In the genomic region with DNA sequence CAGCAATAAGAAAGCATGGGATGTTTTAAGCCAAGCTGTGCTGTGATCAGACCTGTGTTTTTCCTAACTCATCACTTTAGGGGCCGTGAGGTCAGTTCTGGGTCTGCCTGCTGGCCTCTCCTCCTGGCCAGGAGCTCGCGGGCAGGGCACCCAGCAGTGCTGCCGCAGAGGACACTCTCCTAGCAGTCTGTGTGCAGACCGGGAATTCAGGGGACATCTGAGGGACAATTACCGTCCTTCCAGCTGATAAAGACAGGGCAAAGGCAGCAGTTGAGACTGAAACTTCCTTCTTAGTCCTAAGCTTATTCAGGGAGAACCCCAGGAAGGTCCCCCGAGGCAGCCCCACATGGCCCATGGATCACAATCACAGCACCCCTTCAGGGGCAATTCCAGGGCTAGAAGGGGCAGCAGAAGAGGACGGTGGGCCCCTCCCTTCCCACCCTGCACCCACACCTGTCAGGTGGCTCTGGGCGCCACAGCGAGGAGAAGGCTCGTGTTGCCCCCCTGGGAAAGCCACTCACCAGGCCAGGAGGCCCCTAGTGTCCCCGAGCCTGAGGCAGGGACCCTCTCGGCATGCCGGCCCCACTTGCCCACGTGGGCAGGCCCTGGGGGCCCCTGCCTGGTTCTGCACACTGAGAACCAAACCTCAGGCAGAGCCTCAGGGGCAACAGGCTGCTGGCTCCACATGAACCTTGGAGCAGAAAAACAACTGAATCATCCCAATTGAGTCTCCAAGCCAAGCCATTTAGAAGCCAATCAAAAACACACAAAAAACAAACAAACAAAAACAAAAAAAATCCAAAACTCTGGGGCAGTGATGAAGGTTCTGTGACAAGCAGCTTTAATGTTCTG, we compare ENCODE assay signal across 10 cellular contexts.
DNase-seq lines count a peak whose midpoint lies in the region; ATAC-seq and TF ChIP-seq lines count a peak whose summit lies in the region.
"Had no signal": no experiment of that assay in that cellular context is flagged by ENCODE, and none has a peak within 500 bp of the region (broad histone marks: within the 10 kb centered on the region; RNA-seq: fewer than 3 reads in every experiment).

No MANE protein-coding gene starts in this region.

- POLR2A ChIA-PET in HEK293 (lab: Yijun Ruan, JAX) = no interaction called here
- POLR2A ChIA-PET in activated naive CD8-positive, alpha-beta T cell treated with anti-CD3 and anti-CD28 coated beads, Interleukin-2, amount 10 ng/mL, durations not matched to agents 7 days and 5 days (lab: Charles Lee) = no interaction called here

- CTCF ChIA-PET in HEK293 (lab: Yijun Ruan, JAX) = no interaction called here

- H3K36me3 ChIP-seq in HEK293 (ENCODE audit: control insufficient read depth in 2 of 2, insufficient read depth in 1 of 2, low read length in 2 of 2) = peaks cover 0 to 4% of the 10 kb centered on the region in 2 experiments; a peak in 1 of 3 replicates
- peaks cover 0 to 21% (median 19%) of the 10 kb centered on the region in 4 donors for H3K36me3 ChIP-seq in stomach

- no peak for TF ChIP-seq CTCF in HEK293 (tag by site-specific recombination; IDR thresholded peaks at IDR 0.05)
- no peak for TF ChIP-seq CTCF in foreskin fibroblast (IDR thresholded peaks at IDR 0.05; ENCODE audit: low read depth, low read length)
- no peak for TF ChIP-seq CTCF in stomach (IDR thresholded peaks at IDR 0.05)
- no peak for TF ChIP-seq CTCF in GM20000 (IDR thresholded peaks at IDR 0.05; ENCODE audit: extremely low read depth, missing control alignments)
- TF ChIP-seq CTCF in nephron progenitor cell (IDR thresholded peaks at IDR 0.05) = no peak

- H3K27me3 Mint-ChIP-seq in activated naive CD8-positive, alpha-beta T cell treated with anti-CD3 and anti-CD28 coated beads, Interleukin-2, amount 10 ng/mL, durations not matched to agents 7 days and 5 days = no peaks in the 10 kb centered on the region
- H3K27me3 Mint-ChIP-seq in nephron progenitor cell (ENCODE audit: low read depth, poor library complexity) = peaks cover 5% of the 10 kb centered on the region

- H3K4me1 Mint-ChIP-seq in activated naive CD8-positive, alpha-beta T cell treated with anti-CD3 and anti-CD28 coated beads, Interleukin-2, amount 10 ng/mL, durations not matched to agents 7 days and 5 days = peaks cover 15% of the 10 kb centered on the region
- H3K4me1 Mint-ChIP-seq in nephron progenitor cell = peaks cover 93% of the 10 kb centered on the region

- H3K4me1 ChIP-seq in HEK293 (ENCODE audit: control insufficient read depth, insufficient read depth, low read length) (peaks cover 5% of the 10 kb centered on the region), stomach (peaks cover 40 to 88% (median 58%) of the 10 kb centered on the region in 4 donors)

- no peak overlapping the region for H3K27ac ChIP-seq in HEK293 (ENCODE audit: extremely low read depth, low read depth, low read length)
- peak overlapping the region in 4 of 5 donors; percentile 8 to 58 (median 42) for H3K27ac ChIP-seq in stomach

- DNase-seq in activated naive CD8-positive, alpha-beta T cell treated with anti-CD3 and anti-CD28 coated beads, Interleukin-2, amount 10 ng/mL, durations not matched to agents 7 days and 5 days = no peak
- DNase-seq in foreskin fibroblast (peak; percentile 26 to 70), stomach (no peak), NCI-H69 (lab: John Stamatoyannopoulos, UW) (no peak), GM20000 (ENCODE audit: low spot score) (no peak), nephron progenitor cell (no peak)
- DNase-seq: cortex of kidney; DND-41; stimulated activated naive CD4-positive, alpha-beta T cell treated with Interleukin-2 at 50 U/mL for 16 hours had no signal

- ATAC-seq in activated naive CD8-positive, alpha-beta T cell treated with anti-CD3 and anti-CD28 coated beads, Interleukin-2, amount 10 ng/mL, durations not matched to agents 7 days and 5 days (ENCODE audit: low read depth) = no peak

- no peak overlapping the region for H3K4me3 Mint-ChIP-seq in activated naive CD8-positive, alpha-beta T cell treated with anti-CD3 and anti-CD28 coated beads, Interleukin-2, amount 10 ng/mL, durations not matched to agents 7 days and 5 days
- H3K4me3 Mint-ChIP-seq in nephron progenitor cell = no peak overlapping the region

- H3K27me3 ChIP-seq in stomach = no peaks in the 10 kb centered on the region

- H3K9me3 Mint-ChIP-seq in activated naive CD8-positive, alpha-beta T cell treated with anti-CD3 and anti-CD28 coated beads, Interleukin-2, amount 10 ng/mL, durations not matched to agents 7 days and 5 days = no peaks in the 10 kb centered on the region
- H3K9me3 Mint-ChIP-seq in nephron progenitor cell = no peaks in the 10 kb centered on the region

- H3K36me3 Mint-ChIP-seq in activated naive CD8-positive, alpha-beta T cell treated with anti-CD3 and anti-CD28 coated beads, Interleukin-2, amount 10 ng/mL, durations not matched to agents 7 days and 5 days = peaks cover 3% of the 10 kb centered on the region
- H3K36me3 Mint-ChIP-seq in nephron progenitor cell (ENCODE audit: low read depth) = no peaks in the 10 kb centered on the region

- peak overlapping the region; percentile 80 for H3K27ac Mint-ChIP-seq in activated naive CD8-positive, alpha-beta T cell treated with anti-CD3 and anti-CD28 coated beads, Interleukin-2, amount 10 ng/mL, durations not matched to agents 7 days and 5 days
- no peak overlapping the region for H3K27ac Mint-ChIP-seq in nephron progenitor cell

- H3K9me3 ChIP-seq in HEK293 (ENCODE audit: control insufficient read depth, insufficient read depth, low read depth, low read length) (no peaks in the 10 kb centered on the region), stomach (no peaks in the 10 kb centered on the region)

- TF ChIP-seq EP300 in stomach (IDR thresholded peaks at IDR 0.05) = no peak

- H3K4me3 ChIP-seq in HEK293 (ENCODE audit: low read depth, low read length) = no peak overlapping the region
- H3K4me3 ChIP-seq in foreskin fibroblast (ENCODE audit: low read depth in 1 of 2, low read length in 2 of 2) = no peak overlapping the region
- H3K4me3 ChIP-seq in stomach = no peak overlapping the region

- WGBS in stomach, 5 donors = 79 to 90% (median 86%) methylated on average over 11 to 15 of the region's 15 CpGs

- TF ChIP-seq POLR2A in stomach (IDR thresholded peaks at IDR 0.05) = no peak

- intact Hi-C loops in stomach (cut with DNase I; ENCODE audit: low total_unique reads) = no loop called here

TF ChIP-seq in HEK293, 187 proteins besides CTCF, POLR2A, EP300 and RAD21 (continues in another document):
- TF ChIP-seq ZNF473 (tag by site-specific recombination; IDR thresholded peaks at IDR 0.05) = no peak
- peak; percentile 18; the same call in 1 of the 2 replicates for TF ChIP-seq SCRT1 (tag by site-specific recombination; IDR thresholded peaks at IDR 0.05; ENCODE audit: borderline replicate concordance)
- no peak for TF ChIP-seq ZNF175 (tag by site-specific recombination; IDR thresholded peaks at IDR 0.05)
- no peak for TF ChIP-seq ZNF530 (tag by site-specific recombination; IDR thresholded peaks at IDR 0.05; ENCODE audit: low read depth)
- TF ChIP-seq ZNF792 (tag by site-specific recombination; IDR thresholded peaks at IDR 0.05) = no peak
- TF ChIP-seq ZBTB48 (tag by site-specific recombination; IDR thresholded peaks at IDR 0.05) = no peak
- TF ChIP-seq, protein P1, sequence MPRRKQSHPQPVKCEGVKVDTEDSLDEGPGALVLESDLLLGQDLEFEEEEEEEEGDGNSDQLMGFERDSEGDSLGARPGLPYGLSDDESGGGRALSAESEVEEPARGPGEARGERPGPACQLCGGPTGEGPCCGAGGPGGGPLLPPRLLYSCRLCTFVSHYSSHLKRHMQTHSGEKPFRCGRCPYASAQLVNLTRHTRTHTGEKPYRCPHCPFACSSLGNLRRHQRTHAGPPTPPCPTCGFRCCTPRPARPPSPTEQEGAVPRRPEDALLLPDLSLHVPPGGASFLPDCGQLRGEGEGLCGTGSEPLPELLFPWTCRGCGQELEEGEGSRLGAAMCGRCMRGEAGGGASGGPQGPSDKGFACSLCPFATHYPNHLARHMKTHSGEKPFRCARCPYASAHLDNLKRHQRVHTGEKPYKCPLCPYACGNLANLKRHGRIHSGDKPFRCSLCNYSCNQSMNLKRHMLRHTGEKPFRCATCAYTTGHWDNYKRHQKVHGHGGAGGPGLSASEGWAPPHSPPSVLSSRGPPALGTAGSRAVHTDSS (tag by site-specific recombination; IDR thresholded peaks at IDR 0.05) = no peak
- TF ChIP-seq ZNF155 (tag by site-specific recombination; IDR thresholded peaks at IDR 0.05) = no peak
- no peak for TF ChIP-seq ZNF433 (tag by site-specific recombination; IDR thresholded peaks at IDR 0.05; ENCODE audit: low read depth)
- no peak for TF ChIP-seq YY2 (tag by site-specific recombination; IDR thresholded peaks at IDR 0.05)
- no peak for TF ChIP-seq ZNF121 (tag by site-specific recombination; IDR thresholded peaks at IDR 0.05)
- TF ChIP-seq ZNF654 (tag by site-specific recombination; IDR thresholded peaks at IDR 0.05; ENCODE audit: low read depth) = no peak
- no peak for TF ChIP-seq ZNF335 (tag by site-specific recombination; conservative IDR thresholded peaks at IDR 0.05)
- no peak for TF ChIP-seq ZNF223 (tag by site-specific recombination; IDR thresholded peaks at IDR 0.05)
- no peak for TF ChIP-seq ZNF416 (tag by site-specific recombination; IDR thresholded peaks at IDR 0.05)
- no peak for TF ChIP-seq ZNF174 (tag by site-specific recombination; IDR thresholded peaks at IDR 0.05)
- TF ChIP-seq GLIS2 (tag by site-specific recombination; IDR thresholded peaks at IDR 0.05) = peak; percentile 25; the same call in 1 of the 2 replicates
- TF ChIP-seq ZBTB49 (tag by site-specific recombination; IDR thresholded peaks at IDR 0.05; ENCODE audit: low read depth) = no peak
- no peak for TF ChIP-seq ZNF426 (tag by site-specific recombination; IDR thresholded peaks at IDR 0.05)
- no peak for TF ChIP-seq HOXC10 (CRISPR knock-in tag; IDR thresholded peaks at IDR 0.05)

Comparison
In these comparisons a context has a peak if more than half of its experiments do, and no peak if none do; other contexts are left out.
1. DNase-seq: peak in foreskin fibroblast (2 of 2); none in activated naive CD8-positive, alpha-beta T cell treated with anti-CD3 and anti-CD28 coated beads, Interleukin-2, amount 10 ng/mL, durations not matched to agents 7 days and 5 days (single experiment), stomach (single experiment), NCI-H69 (single experiment), GM20000 (single experiment) and nephron progenitor cell (single experiment).